ENCODE assay signal across 33 cellular contexts in the genomic region with DNA sequence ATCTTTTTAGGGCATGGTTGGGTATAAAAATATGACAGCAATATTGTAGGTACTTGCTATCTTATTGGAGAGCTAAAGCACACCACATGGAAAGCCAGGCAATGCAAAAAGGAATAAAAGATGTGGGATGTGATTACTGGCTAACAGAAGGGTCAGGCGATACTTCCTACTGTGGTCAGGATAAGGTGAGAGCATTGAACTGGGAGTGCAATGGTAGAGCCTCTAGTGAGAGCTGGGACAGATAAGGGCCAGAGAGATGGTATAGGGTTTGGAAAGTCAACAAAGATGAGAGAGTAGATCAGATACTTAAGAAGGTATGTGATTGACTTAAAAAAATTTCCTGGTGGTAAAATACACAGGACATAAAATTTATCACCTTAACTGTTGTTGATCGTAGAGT.
"Had no signal": no experiment of that assay in that cellular context is flagged by ENCODE, and none has a peak within 500 bp of the region (broad histone marks: within the 10 kb centered on the region; RNA-seq: fewer than 3 reads in every experiment).

No MANE protein-coding gene starts in this region.

- H3K36me3 ChIP-seq: MG63 had no signal

- H3K9me3 ChIP-seq: MG63 had no signal

- H3K27me3 ChIP-seq: MG63 had no signal

- H3K27ac ChIP-seq: KMS-11 had no signal

- H3K4me3 ChIP-seq: MG63 had no signal

- H3K9ac ChIP-seq: KMS-11 had no signal

- H3K4me2 ChIP-seq: KMS-11 had no signal

- DNase-seq: Karpas-422, Kasumi-1, MG63, MM.1S, MV-4-11, NCI-H1048, NCI-H1092, NCI-H1092 treated with DMSO at 0.1 percent for 48 hours, NCI-H1105, NCI-H1105 treated with DMSO at 0.1 percent for 48 hours, NCI-H1417, NCI-H1417 treated with DMSO at 0.1 percent for 48 hours, NCI-H1436, NCI-H1436 treated with DMSO at 0.1 percent for 48 hours, NCI-H146, NCI-H1694, NCI-H1694 treated with DMSO at 0.1 percent for 48 hours, NCI-H187, NCI-H187 treated with DMSO at 0.1 percent for 48 hours, NCI-H1930, NCI-H2029, NCI-H2081, NCI-H2081 treated with DMSO at 0.1 percent for 48 hours, NCI-H2107, NCI-H2171, NCI-H2171 treated with DMSO at 0.1 percent for 48 hours, NCI-H2227 treated with DMSO at 0.1 percent for 48 hours, NCI-H226, NCI-H345, NCI-H446, NCI-H446 treated with DMSO at 0.1 percent for 48 hours, NCI-H510A had no signal
